21 cellular contexts compared by ENCODE assay signal in genomic region chr7:155043756-155044155, GRCh38. TPM values are rescaled to one million over a fixed set of nuclear protein-coding genes. Genes with fewer than 3 reads are reported as not detected.
DNase-seq lines count a peak whose midpoint lies in the region; ATAC-seq and TF ChIP-seq lines count a peak whose summit lies in the region.
"Had no signal": no experiment of that assay in that cellular context is flagged by ENCODE, and none has a peak within 500 bp of the region (broad histone marks: within the 10 kb centered on the region; RNA-seq: fewer than 3 reads in every experiment).

No MANE protein-coding gene starts in this region.

- no peak for ATAC-seq in activated naive CD4-positive, alpha-beta T cell treated with anti-CD3 and anti-CD28 coated beads, Interleukin-2, amount 50 U/mL, for 72 hours
- ATAC-seq in WTC11, result peak; percentile 77
- ATAC-seq: A549 had no signal

- peak overlapping the region; percentile 28 for H3K27ac Mint-ChIP-seq in activated naive CD4-positive, alpha-beta T cell treated with anti-CD3 and anti-CD28 coated beads, Interleukin-2, amount 10 ng/mL, durations not matched to agents 7 days and 5 days
- H3K27ac Mint-ChIP-seq in activated naive CD4-positive, alpha-beta T cell treated with anti-CD3 and anti-CD28 coated beads, Interleukin-2, amount 50 U/mL, for 72 hours, result no peak overlapping the region
- no peak overlapping the region for H3K27ac Mint-ChIP-seq in WTC11
- H3K27ac Mint-ChIP-seq: CD4-positive, alpha-beta memory T cell; HFFc6 had no signal

- H3K4me1 Mint-ChIP-seq in activated naive CD4-positive, alpha-beta T cell treated with anti-CD3 and anti-CD28 coated beads, Interleukin-2, amount 10 ng/mL, durations not matched to agents 7 days and 5 days, result no peaks in the 10 kb centered on the region
- H3K4me1 Mint-ChIP-seq in WTC11, result peaks cover 21% of the 10 kb centered on the region
- H3K4me1 Mint-ChIP-seq: CD4-positive, alpha-beta memory T cell had no signal

- no peaks in the 10 kb centered on the region for H3K36me3 Mint-ChIP-seq in activated naive CD4-positive, alpha-beta T cell treated with anti-CD3 and anti-CD28 coated beads, Interleukin-2, amount 10 ng/mL, durations not matched to agents 7 days and 5 days
- H3K36me3 Mint-ChIP-seq in activated naive CD4-positive, alpha-beta T cell treated with anti-CD3 and anti-CD28 coated beads, Interleukin-2, amount 50 U/mL, for 72 hours, result no peaks in the 10 kb centered on the region
- peaks cover 6% of the 10 kb centered on the region for H3K36me3 Mint-ChIP-seq in WTC11
- H3K36me3 Mint-ChIP-seq: CD4-positive, alpha-beta memory T cell had no signal

- no peak for TF ChIP-seq CTCF in WTC11 (IDR thresholded peaks at IDR 0.05)

- DNase-seq in activated naive CD4-positive, alpha-beta T cell treated with anti-CD3 and anti-CD28 coated beads, Interleukin-2, amount 10 ng/mL, durations not matched to agents 7 days and 5 days, result no peak
- no peak for DNase-seq in activated naive CD4-positive, alpha-beta T cell treated with anti-CD3 and anti-CD28 coated beads, Interleukin-2, amount 50 U/mL, for 72 hours (ENCODE audit: low spot score in 2 of 2)
- DNase-seq in WTC11 (ENCODE audit: low spot score), result no peak
- peak; percentile 24 for DNase-seq in mesenteric fat pad (ENCODE audit: low spot score)
- no peak for DNase-seq in activated CD4-positive, alpha-beta T cell treated with anti-CD3 and anti-CD28 coated beads for 1 hour
- no peak for DNase-seq in AG08395 (ENCODE audit: low spot score)
- DNase-seq in iPS-NIHi11 (ENCODE audit: low spot score), result no peak
- DNase-seq: 8988T; ACHN; C1 segment of cervical spinal cord; Calu3; CD4-positive, alpha-beta memory T cell; COR-L47; DMS53; DMS79 treated with DMSO at 0.1 percent for 48 hours; GF-D8; HFFc6 had no signal

- CTCF ChIA-PET in activated naive CD4-positive, alpha-beta T cell treated with anti-CD3 and anti-CD28 coated beads, Interleukin-2, amount 10 ng/mL, durations not matched to agents 7 days and 5 days (lab: Charles Lee), result no interaction called here
- CTCF ChIA-PET in WTC11 (lab: Charles Lee), result no interaction called here

- POLR2A ChIA-PET in WTC11 (lab: Charles Lee), result interaction anchor here (0.8 kb wide), 1 partner anchor 11 kb away, joined by 4 read pairs; no protein-coding TSS in a partner anchor

- no peaks in the 10 kb centered on the region for H3K9me3 Mint-ChIP-seq in activated naive CD4-positive, alpha-beta T cell treated with anti-CD3 and anti-CD28 coated beads, Interleukin-2, amount 10 ng/mL, durations not matched to agents 7 days and 5 days
- H3K9me3 Mint-ChIP-seq in activated naive CD4-positive, alpha-beta T cell treated with anti-CD3 and anti-CD28 coated beads, Interleukin-2, amount 50 U/mL, for 72 hours, result peaks cover 3 to 4% of the 10 kb centered on the region in 2 donors
- peaks cover 22% of the 10 kb centered on the region for H3K9me3 Mint-ChIP-seq in WTC11
- H3K9me3 Mint-ChIP-seq: HFFc6 had no signal

- H3K27me3 Mint-ChIP-seq in activated naive CD4-positive, alpha-beta T cell treated with anti-CD3 and anti-CD28 coated beads, Interleukin-2, amount 10 ng/mL, durations not matched to agents 7 days and 5 days, result peaks cover 9% of the 10 kb centered on the region
- no peaks in the 10 kb centered on the region; the same call in 1 of the 2 replicates for H3K27me3 Mint-ChIP-seq in WTC11 (ENCODE audit: low read depth)

- no peak overlapping the region for H3K4me3 Mint-ChIP-seq in activated naive CD4-positive, alpha-beta T cell treated with anti-CD3 and anti-CD28 coated beads, Interleukin-2, amount 10 ng/mL, durations not matched to agents 7 days and 5 days
- H3K4me3 Mint-ChIP-seq in WTC11, result no peak overlapping the region
- H3K4me3 Mint-ChIP-seq: CD4-positive, alpha-beta memory T cell; HFFc6 had no signal

TF ChIP-seq in WTC11, 78 proteins besides CTCF, POLR2A, EP300 and RAD21:
- no peak for TF ChIP-seq ATF2 (CRISPR knock-in tag; IDR thresholded peaks at IDR 0.05; ENCODE audit: borderline replicate concordance, low read depth)
- TF ChIP-seq ATF6 (CRISPR knock-in tag; IDR thresholded peaks at IDR 0.05), result no peak

RNA-seq across cellular contexts. Expression of gene HTR5A, which starts 26.4 kb away (rescaled TPM):
- total RNA-seq in activated naive CD4-positive, alpha-beta T cell treated with anti-CD3 and anti-CD28 coated beads, Interleukin-2, amount 50 U/mL, for 72 hours, result not detected
- total RNA-seq in WTC11 (2021), result not detected in 3 replicates
- not detected for total RNA-seq in mesenteric fat pad
- total RNA-seq: Calu3; CD4-positive, alpha-beta memory T cell; Daoy; G401; H4; HFFc6 had no signal

RNA-seq across cellular contexts. Expression of gene PAXIP1, which starts 40.8 kb away (rescaled TPM):
- 10 to 100 TPM; 28.5 to 31.4 TPM for total RNA-seq in activated naive CD4-positive, alpha-beta T cell treated with anti-CD3 and anti-CD28 coated beads, Interleukin-2, amount 50 U/mL, for 72 hours
- total RNA-seq in WTC11 (2021) (29.4 to 34.1 TPM (median 32.6 TPM) in 3 replicates), mesenteric fat pad (9.1 TPM)
